8 cellular contexts compared by ENCODE assay signal in genomic region chr12:57213068-57213715, GRCh38. TPM values are rescaled to one million over a fixed set of nuclear protein-coding genes. Genes with fewer than 3 reads are reported as not detected.
DNase-seq lines count a peak whose midpoint lies in the region; ATAC-seq and TF ChIP-seq lines count a peak whose summit lies in the region.

No MANE protein-coding gene starts in this region.

- H3K4me1 ChIP-seq in DND-41 (ENCODE audit: insufficient read depth, low read length): peaks cover 13% of the 10 kb centered on the region
- peaks cover 15 to 37% of the 10 kb centered on the region in 2 donors for H3K4me1 ChIP-seq in left lung

- DNase-seq in DND-41 (peak; percentile 88), NCI-H510A treated with DMSO at 0.1 percent for 48 hours (lab: John Stamatoyannopoulos, UW) (peak; percentile 82), choroid plexus epithelial cell (ENCODE audit: low read depth) (peak; percentile 88), left lung (peak; percentile 87 to 95)
- DNase-seq in activated CD4-positive, alpha-beta T cell treated with anti-CD3 and anti-CD28 coated beads, Interleukin-2, amount 10 ng/mL, durations not matched to agents 7 days and 5 days: peak; percentile 85
- DNase-seq in stimulated activated CD4-positive, alpha-beta T cell treated with anti-CD3 and anti-CD28 coated beads, TNF-alpha, amount 100 ng/mL, for 1 hour (ENCODE audit: low read depth in 3 of 3, low spot score in 1 of 3): peak; percentile 45 to 76 (median 73)

- CTCF ChIA-PET in activated CD4-positive, alpha-beta T cell treated with anti-CD3 and anti-CD28 coated beads, Interleukin-2, amount 10 ng/mL, durations not matched to agents 7 days and 5 days (lab: Charles Lee): interaction anchor here (0.6 to 5.9 kb wide), 21 partner anchors 8 to 940 kb away, joined by 3 to 142 read pairs (median 4); partner anchors contain the start of gene SHMT2

- peak; percentile 84 for ATAC-seq in DND-41 (ENCODE audit: insufficient read depth, low read depth)
- peak; percentile 46 for ATAC-seq in HG03354 (IDR thresholded peaks at IDR 0.05; ENCODE audit: poor library complexity, severe bottlenecking, unreplicated experiment)
- peak; percentile 89 for ATAC-seq in left lung
- no peak for ATAC-seq in HG02588 (IDR thresholded peaks at IDR 0.05; ENCODE audit: unreplicated experiment)

- POLR2A ChIA-PET in activated CD4-positive, alpha-beta T cell treated with anti-CD3 and anti-CD28 coated beads, Interleukin-2, amount 10 ng/mL, durations not matched to agents 7 days and 5 days (lab: Charles Lee): interaction anchor here (0.5 to 1.2 kb wide), 2 partner anchors 28 to 30 kb away, joined by 5 to 14 read pairs; no protein-coding TSS in a partner anchor

- peak overlapping the region; percentile 59 for H3K4me2 ChIP-seq in DND-41 (ENCODE audit: insufficient read depth, low read length)

- H3K27ac ChIP-seq in DND-41 (ENCODE audit: low read length): no peak overlapping the region
- H3K27ac ChIP-seq in left lung: no peak overlapping the region

- peak overlapping the region; percentile 23; the same call in 1 of the 2 replicates for H3K9ac ChIP-seq in DND-41 (ENCODE audit: low read depth, low read length)

- peaks cover 41% of the 10 kb centered on the region for H3K27me3 Mint-ChIP-seq in activated CD4-positive, alpha-beta T cell treated with anti-CD3 and anti-CD28 coated beads, Interleukin-2, amount 10 ng/mL, durations not matched to agents 7 days and 5 days

- H3K9me3 ChIP-seq in DND-41 (ENCODE audit: insufficient read depth, low read length, severe bottlenecking) (no peaks in the 10 kb centered on the region), left lung (no peaks in the 10 kb centered on the region)

- intact Hi-C loops in left lung (cut with DNase I): no loop called here

- no peaks in the 10 kb centered on the region for H3K36me3 Mint-ChIP-seq in activated CD4-positive, alpha-beta T cell treated with anti-CD3 and anti-CD28 coated beads, Interleukin-2, amount 10 ng/mL, durations not matched to agents 7 days and 5 days (ENCODE audit: low read depth)

- peak; percentile 91 for TF ChIP-seq CTCF in DND-41 (IDR thresholded peaks at IDR 0.05; ENCODE audit: borderline replicate concordance, extremely low read depth, low read length, poor library complexity, severe bottlenecking)
- peak; percentile 92 for TF ChIP-seq CTCF in choroid plexus epithelial cell (conservative IDR thresholded peaks at IDR 0.05; ENCODE audit: low read depth, low read length)
- peak; percentile 96 to 98 for TF ChIP-seq CTCF in left lung (IDR thresholded peaks at IDR 0.05)

- no peak overlapping the region for H3K27ac Mint-ChIP-seq in activated CD4-positive, alpha-beta T cell treated with anti-CD3 and anti-CD28 coated beads, Interleukin-2, amount 10 ng/mL, durations not matched to agents 7 days and 5 days

- H2AFZ ChIP-seq in DND-41 (ENCODE audit: low read depth, low read length): peak overlapping the region; percentile 72

- no peaks in the 10 kb centered on the region; the same call in 1 of the 2 replicates for H4K20me1 ChIP-seq in DND-41 (ENCODE audit: insufficient read depth, low read length)

- H3K79me2 ChIP-seq in DND-41 (ENCODE audit: insufficient read depth, low read length): no peaks in the 10 kb centered on the region

- H3K36me3 ChIP-seq in DND-41 (ENCODE audit: insufficient read depth, low read length) (no peaks in the 10 kb centered on the region), left lung (peaks cover 0 to 49% of the 10 kb centered on the region in 2 donors)

- H3K27me3 ChIP-seq in DND-41 (ENCODE audit: insufficient read depth, low read length, poor library complexity): peaks cover 11% of the 10 kb centered on the region
- H3K27me3 ChIP-seq in left lung: peaks cover 34 to 48% of the 10 kb centered on the region in 2 donors

- H3K4me3 ChIP-seq in DND-41 (ENCODE audit: low read depth in 1 of 2, low read length in 2 of 2): peak overlapping the region in 1 of 2 experiments; percentile 37; a peak in 2 of 4 replicates
- no peak overlapping the region for H3K4me3 ChIP-seq in choroid plexus epithelial cell (ENCODE audit: low read depth, low read length)
- no peak overlapping the region for H3K4me3 ChIP-seq in left lung

- no peak overlapping the region for H3K4me3 Mint-ChIP-seq in activated CD4-positive, alpha-beta T cell treated with anti-CD3 and anti-CD28 coated beads, Interleukin-2, amount 10 ng/mL, durations not matched to agents 7 days and 5 days

- H3K4me1 Mint-ChIP-seq in activated CD4-positive, alpha-beta T cell treated with anti-CD3 and anti-CD28 coated beads, Interleukin-2, amount 10 ng/mL, durations not matched to agents 7 days and 5 days: peaks cover 36% of the 10 kb centered on the region

- H3K9me3 Mint-ChIP-seq in activated CD4-positive, alpha-beta T cell treated with anti-CD3 and anti-CD28 coated beads, Interleukin-2, amount 10 ng/mL, durations not matched to agents 7 days and 5 days: no peaks in the 10 kb centered on the region

RNA-seq across cellular contexts. Expression of gene NXPH4, which starts 3.4 kb away (rescaled TPM):
- total RNA-seq in activated CD4-positive, alpha-beta T cell treated with anti-CD3 and anti-CD28 coated beads, Interleukin-2, amount 10 ng/mL, durations not matched to agents 7 days and 5 days: under 1 TPM; 0.29 to 0.32 TPM
- 1 to 10 TPM in 1 of 2 donors, under 1 TPM in 1; 0.93 to 1.0 TPM for total RNA-seq in left lung

RNA-seq across cellular contexts. Expression of gene SHMT2, which starts 16.3 kb away (rescaled TPM):
- total RNA-seq in activated CD4-positive, alpha-beta T cell treated with anti-CD3 and anti-CD28 coated beads, Interleukin-2, amount 10 ng/mL, durations not matched to agents 7 days and 5 days: 100 to 1,000 TPM; 137 to 141 TPM
- 100 to 1,000 TPM in 1 of 2 donors, 10 to 100 TPM in 1; 64.7 to 116 TPM for total RNA-seq in left lung

RNA-seq across cellular contexts. Expression of gene STAC3, which starts 37.8 kb away (rescaled TPM):
- total RNA-seq in activated CD4-positive, alpha-beta T cell treated with anti-CD3 and anti-CD28 coated beads, Interleukin-2, amount 10 ng/mL, durations not matched to agents 7 days and 5 days: 1 to 10 TPM; 5.1 to 5.2 TPM
- total RNA-seq in left lung: 1 to 10 TPM; 3.4 to 5.0 TPM
